In the genomic region with DNA sequence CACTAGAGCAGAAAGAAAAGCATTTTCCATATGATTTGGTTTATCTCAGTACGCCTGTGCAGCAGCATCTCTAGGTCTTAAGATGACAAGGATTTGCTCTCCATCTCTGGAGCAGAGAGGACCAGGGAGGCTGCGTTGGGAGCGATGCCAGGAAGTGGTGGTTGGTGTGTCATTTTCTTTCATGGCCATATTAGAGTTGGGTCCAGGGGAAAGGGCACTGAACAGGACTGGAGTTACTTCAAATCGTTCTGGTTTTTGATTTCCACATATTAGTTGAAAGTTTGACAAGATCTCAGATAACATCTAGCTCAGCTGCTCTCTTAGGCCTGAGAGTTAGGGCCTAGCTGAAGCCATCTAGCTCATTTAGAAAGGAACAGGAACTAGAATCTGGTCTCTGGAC, we compare ENCODE assay signal across 1 cellular context.
TF ChIP-seq lines count a peak whose summit lies in the region.

No MANE protein-coding gene starts in this region.

TF ChIP-seq in HepG2, 621 proteins besides CTCF, POLR2A, EP300 and RAD21 (continued from another document):
- TF ChIP-seq, protein P1, sequence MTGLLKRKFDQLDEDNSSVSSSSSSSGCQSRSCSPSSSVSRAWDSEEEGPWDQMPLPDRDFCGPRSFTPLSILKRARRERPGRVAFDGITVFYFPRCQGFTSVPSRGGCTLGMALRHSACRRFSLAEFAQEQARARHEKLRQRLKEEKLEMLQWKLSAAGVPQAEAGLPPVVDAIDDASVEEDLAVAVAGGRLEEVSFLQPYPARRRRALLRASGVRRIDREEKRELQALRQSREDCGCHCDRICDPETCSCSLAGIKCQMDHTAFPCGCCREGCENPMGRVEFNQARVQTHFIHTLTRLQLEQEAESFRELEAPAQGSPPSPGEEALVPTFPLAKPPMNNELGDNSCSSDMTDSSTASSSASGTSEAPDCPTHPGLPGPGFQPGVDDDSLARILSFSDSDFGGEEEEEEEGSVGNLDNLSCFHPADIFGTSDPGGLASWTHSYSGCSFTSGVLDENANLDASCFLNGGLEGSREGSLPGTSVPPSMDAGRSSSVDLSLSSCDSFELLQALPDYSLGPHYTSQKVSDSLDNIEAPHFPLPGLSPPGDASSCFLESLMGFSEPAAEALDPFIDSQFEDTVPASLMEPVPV (CRISPR knock-in tag; IDR thresholded peaks at IDR 0.05): no peak
- TF ChIP-seq, protein P2, sequence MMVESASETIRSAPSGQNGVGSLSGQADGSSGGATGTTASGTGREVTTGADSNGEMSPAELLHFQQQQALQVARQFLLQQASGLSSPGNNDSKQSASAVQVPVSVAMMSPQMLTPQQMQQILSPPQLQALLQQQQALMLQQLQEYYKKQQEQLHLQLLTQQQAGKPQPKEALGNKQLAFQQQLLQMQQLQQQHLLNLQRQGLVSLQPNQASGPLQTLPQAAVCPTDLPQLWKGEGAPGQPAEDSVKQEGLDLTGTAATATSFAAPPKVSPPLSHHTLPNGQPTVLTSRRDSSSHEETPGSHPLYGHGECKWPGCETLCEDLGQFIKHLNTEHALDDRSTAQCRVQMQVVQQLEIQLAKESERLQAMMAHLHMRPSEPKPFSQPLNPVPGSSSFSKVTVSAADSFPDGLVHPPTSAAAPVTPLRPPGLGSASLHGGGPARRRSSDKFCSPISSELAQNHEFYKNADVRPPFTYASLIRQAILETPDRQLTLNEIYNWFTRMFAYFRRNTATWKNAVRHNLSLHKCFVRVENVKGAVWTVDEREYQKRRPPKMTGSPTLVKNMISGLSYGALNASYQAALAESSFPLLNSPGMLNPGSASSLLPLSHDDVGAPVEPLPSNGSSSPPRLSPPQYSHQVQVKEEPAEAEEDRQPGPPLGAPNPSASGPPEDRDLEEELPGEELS (CRISPR knock-in tag; IDR thresholded peaks at IDR 0.05): no peak
- TF ChIP-seq KDM5A (IDR thresholded peaks at IDR 0.05; ENCODE audit: borderline replicate concordance, low read length) (no peak), ERF (CRISPR knock-in tag; IDR thresholded peaks at IDR 0.05) (no peak)
TF ChIP-seq in HepG2: peak in this region for 0.
